ENCODE assay signal across 8 cellular contexts in the genomic region with DNA sequence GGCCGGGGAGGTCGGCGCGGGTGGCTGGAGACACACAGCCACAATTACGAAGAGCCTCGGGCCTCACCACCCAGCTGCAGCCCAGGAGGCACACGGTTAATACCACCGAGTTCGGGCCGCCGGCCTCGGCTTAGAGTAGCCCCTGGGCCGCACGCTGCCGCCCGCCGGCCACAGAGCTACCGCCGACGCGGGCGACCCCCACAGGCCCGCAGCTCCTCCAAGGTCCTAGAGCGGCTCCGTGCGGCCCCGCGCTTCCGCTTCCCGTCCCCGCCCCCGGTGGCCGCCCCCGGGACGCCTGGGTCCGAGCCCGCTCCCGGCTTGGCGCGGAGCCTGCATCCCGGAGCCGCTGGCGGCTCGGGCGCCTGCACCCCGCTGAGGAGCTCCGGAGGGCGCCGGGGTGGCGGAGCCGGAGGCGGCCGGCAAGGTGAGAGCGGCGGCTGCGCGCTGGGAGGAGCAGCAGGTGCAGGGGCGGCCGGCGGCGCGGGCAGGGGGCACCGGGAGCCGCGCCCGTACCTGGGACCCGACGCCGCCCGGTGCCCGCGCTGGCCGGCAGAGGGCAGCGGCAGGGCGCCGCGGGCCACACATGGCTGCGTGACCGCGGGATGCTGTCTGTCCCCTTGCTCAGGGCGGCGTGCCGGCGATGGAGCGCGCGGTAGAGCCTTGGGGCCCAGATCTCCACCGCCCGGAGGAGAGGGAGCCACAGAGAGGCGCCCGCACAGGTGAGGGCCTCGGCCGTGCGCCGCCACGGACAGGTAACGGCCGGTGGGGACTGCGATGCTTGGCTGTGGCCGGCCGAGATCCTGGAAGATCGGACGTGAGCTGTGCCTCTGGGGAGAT. TPM values are rescaled to one million over a fixed set of nuclear protein-coding genes. Genes with fewer than 3 reads are reported as not detected.
DNase-seq lines count a peak whose midpoint lies in the region; ATAC-seq, FAIRE-seq and TF ChIP-seq lines count a peak whose summit lies in the region.

A gene (plus strand): TSS at position 266 of the 837 bp plus-strand sequence. CDS start 375 bp downstream, at position 641.

- peak; percentile 74 for TF ChIP-seq POLR2A in GM12878 (IDR thresholded peaks at IDR 0.05; ENCODE audit: low read depth, low read length)

- under 1% methylated on average over 82 of the region's 103 CpGs for WGBS in GM12878 (ENCODE audit: insufficient coverage, insufficient replicate concordance, low lambda C conversion rate, missing lambda C conversion rate)
- under 1% methylated on average over 92 of the region's 103 CpGs for WGBS in hepatocyte (ENCODE audit: low lambda C conversion rate, missing lambda C conversion rate)
- WGBS in psoas muscle, 3 donors = 0 to 1% (median 0%) methylated on average over 74 to 103 of the region's 103 CpGs

- H3K9me3 ChIP-seq in GM12878 (replicated peaks; ENCODE audit: control insufficient read depth, insufficient read depth, low read length) = no peaks in the 10 kb centered on the region
- H3K9me3 ChIP-seq in hepatocyte (ENCODE audit: low read depth) = no peaks in the 10 kb centered on the region
- no peaks in the 10 kb centered on the region for H3K9me3 ChIP-seq in psoas muscle

- H3K27ac ChIP-seq in GM12878 (ENCODE audit: control insufficient read depth, insufficient read depth) (peak within 1 kb of the TSS; percentile 42), hepatocyte (peak within 1 kb of the TSS; percentile 98), psoas muscle (peak within 1 kb of the TSS; percentile 87)

- POLR2A ChIA-PET in GM12878 (lab: Charles Lee) = interaction anchor here (0.6 to 3.1 kb wide), 8 partner anchors 10 to 77 kb away, joined by 3 to 25 read pairs (median 5); a partner anchor contains a TSS

- H3K27me3 ChIP-seq in GM12878 (replicated peaks in 1 of 2; ENCODE audit: control insufficient read depth in 2 of 2, insufficient read depth in 2 of 2, low read length in 1 of 2) (no peaks in the 10 kb centered on the region), hepatocyte (no peaks in the 10 kb centered on the region), psoas muscle (ENCODE audit: insufficient read depth in 3 of 3, low read length in 2 of 3) (no peaks in the 10 kb centered on the region)

- peaks cover 0 to 2% of the 10 kb centered on the region in 2 experiments; a peak in 3 of 4 replicates for H3K36me3 ChIP-seq in GM12878 (ENCODE audit: control insufficient read depth in 2 of 2, insufficient read depth in 2 of 2, low read length in 1 of 2)
- no peaks in the 10 kb centered on the region for H3K36me3 ChIP-seq in hepatocyte (replicated peaks; ENCODE audit: insufficient read depth, low read depth)
- peaks cover 0 to 13% of the 10 kb centered on the region in 2 donors for H3K36me3 ChIP-seq in psoas muscle (ENCODE audit: insufficient read depth in 1 of 2, low read depth in 1 of 2)

- peak within 1 kb of the TSS; percentile 63 for H3K9ac ChIP-seq in GM12878 (ENCODE audit: control insufficient read depth, insufficient read depth, low read length)

- H3K9me2 ChIP-seq in hepatocyte (replicated peaks; ENCODE audit: insufficient read depth) = no peaks in the 10 kb centered on the region

- in situ Hi-C loops in GM12878 (cut with MboI) = no loop called here

- peak within 1 kb of the TSS; percentile 92 for H3K4me2 ChIP-seq in GM12878 (ENCODE audit: control insufficient read depth, insufficient read depth)
- peak within 1 kb of the TSS; percentile 92 for H3K4me2 ChIP-seq in hepatocyte

- TF ChIP-seq RAD21 in GM12878 (IDR thresholded peaks at IDR 0.05; ENCODE audit: insufficient read depth, low read depth, low read length) = no peak

- H3K4me1 ChIP-seq in GM12878 (ENCODE audit: control insufficient read depth, insufficient read depth, low read length) (peaks cover 13% of the 10 kb centered on the region), hepatocyte (ENCODE audit: insufficient read depth) (peaks cover 10% of the 10 kb centered on the region), psoas muscle (peaks cover 20% of the 10 kb centered on the region)

- CTCF ChIA-PET in GM12878 (lab: Yijun Ruan, JAX) = interaction anchor here (0.6 to 3.3 kb wide), 12 partner anchors 13 to 212 kb away, joined by 3 to 29 read pairs (median 3); a partner anchor contains a TSS

- BruUV-seq in GM12878 (replicated peaks; lab: Mats Ljungman, UMichigan) = no TSS peak

- ATAC-seq in HG02623 (IDR thresholded peaks at IDR 0.05; ENCODE audit: unreplicated experiment) (peak; percentile 74), GM12878 (peak; percentile 90), psoas muscle (peak; percentile 96 to 98 (median 96)), GM18519 (IDR thresholded peaks at IDR 0.05; ENCODE audit: low FRiP score, unreplicated experiment) (no peak)

- peak within 1 kb of the TSS; percentile 92 for H3K4me3 ChIP-seq in GM12878
- peak within 1 kb of the TSS; percentile 90 for H3K4me3 ChIP-seq in hepatocyte
- peak within 1 kb of the TSS; percentile 91 for H3K4me3 ChIP-seq in psoas muscle

- FAIRE-seq in GM12878 (lab: Jason Lieb, UNC) = no peak

- intact Hi-C loops in T-helper 1 cell treated with Interleukin-12 subunit alpha and Interleukin-12 subunit beta and Interleukin-4 antibody, amounts not matched to agents 30 ng/mL and 1 ng/mL, for 36 hours (cut with micrococcal nuclease) = loop anchor here (1.0 kb wide), 2 partner anchors 12 to 25 kb away; a partner anchor contains a TSS
- intact Hi-C loops in GM12878 (cut with micrococcal nuclease; ENCODE audit: unreplicated experiment) = no loop called here
- intact Hi-C loops in psoas muscle (cut with DNase I) = loop anchor here in 1 of 2 donors (2.0 kb wide), 1 partner anchor 17 kb away; no protein-coding TSS in a partner anchor

- H2AFZ ChIP-seq in GM12878 (ENCODE audit: control insufficient read depth, low read depth, low read length) (peak within 1 kb of the TSS; percentile 85), hepatocyte (peak within 1 kb of the TSS; percentile 86)

- H3K79me2 ChIP-seq in GM12878 (ENCODE audit: control insufficient read depth, insufficient read depth, low read length) (peaks cover 5% of the 10 kb centered on the region), hepatocyte (peaks cover 24% of the 10 kb centered on the region)

- TF ChIP-seq CTCF in GM12872 (IDR thresholded peaks at IDR 0.05; ENCODE audit: insufficient read depth, low read depth, low read length) = peak; percentile 40; the same call in 1 of the 3 replicates
- peak in 2 of 3 experiments; percentile 42 to 46; a peak in 3 of 6 replicates for TF ChIP-seq CTCF in GM12878 (IDR thresholded peaks at IDR 0.05 in 2 of 3, conservative IDR thresholded peaks at IDR 0.05 in 1 of 3; ENCODE audit: control insufficient read depth in 2 of 3, extremely low read depth in 1 of 3, insufficient read depth in 1 of 3, low read depth in 3 of 3, low read length in 3 of 3)
- TF ChIP-seq CTCF in hepatocyte (IDR thresholded peaks at IDR 0.05; ENCODE audit: poor library complexity) = no peak
- TF ChIP-seq CTCF in psoas muscle (IDR thresholded peaks at IDR 0.05) = peak; percentile 55

- H4K20me1 ChIP-seq in GM12878 (ENCODE audit: control insufficient read depth, insufficient read depth) (no peaks in the 10 kb centered on the region), hepatocyte (ENCODE audit: insufficient read depth, poor library complexity, severe bottlenecking) (no peaks in the 10 kb centered on the region)

- TF ChIP-seq EP300 in GM12878 (IDR thresholded peaks at IDR 0.05; ENCODE audit: borderline replicate concordance in 1 of 2, control insufficient read depth in 1 of 2, low read depth in 2 of 2, low read length in 2 of 2) = no peak

- SMC1A ChIA-PET in GM12878 (lab: Charles Lee; ENCODE audit: uncharacterized antibody, unreplicated experiment) = interaction anchor here (1.0 to 2.4 kb wide), 7 partner anchors 10 to 140 kb away, joined by 3 to 12 read pairs (median 5); a partner anchor contains a TSS

- DNase-seq in NCI-H1436 treated with DMSO at 0.1 percent for 48 hours (lab: John Stamatoyannopoulos, UW) = peak; percentile 61
- DNase-seq in GM12878 (ENCODE audit: low read depth, low spot score) = no peak
- peak; percentile 97 for DNase-seq in hepatocyte (ENCODE audit: low spot score)
- peak; percentile 90 to 95 for DNase-seq in psoas muscle

- RAD21 ChIA-PET in GM12878 (lab: Charles Lee; ENCODE audit: unreplicated experiment) = interaction anchor here (0.9 to 2.4 kb wide), 7 partner anchors 12 to 266 kb away, joined by 3 to 32 read pairs (median 6); a partner anchor contains a TSS

RNA-seq across cellular contexts. Expression of the gene that starts here (rescaled TPM):
- total RNA-seq in T-helper 1 cell treated with Interleukin-12 subunit alpha and Interleukin-12 subunit beta and Interleukin-4 antibody, amounts not matched to agents 30 ng/mL and 1 ng/mL, for 36 hours = 17.2 and 18.0 TPM in 2 replicates
- total RNA-seq in GM12878 (2013; cell fraction: nucleolus; rRNA removed) = 11.9 and 12.6 TPM in 2 replicates
- 10.5 and 10.6 TPM in 2 replicates for total RNA-seq in GM12878 (2014; rRNA removed)
- 6.4 and 6.6 TPM in 2 replicates for total RNA-seq in GM12878 (2014; rRNA removed; fragmentation: Illumina TruSeq; extraction: Trizol)
- total RNA-seq in GM12878 (2021) = 11.1 and 12.0 TPM in 2 replicates
- polyA plus RNA-seq in GM12878 (2011; ENCODE audit: low read depth) = 2.0 TPM
- polyA plus RNA-seq in GM12878 (2011; rRNA removed) = 3.2 and 4.0 TPM in 2 replicates
- 5.7 and 5.9 TPM in 2 replicates for polyA plus RNA-seq in GM12878 (2011; cell fraction: cytosol; rRNA removed)
- polyA plus RNA-seq in GM12878 (2011; cell fraction: nucleus; rRNA removed) = 7.3 and 8.5 TPM in 2 replicates
- polyA plus RNA-seq in GM12878 (2012) = 3.8 and 4.6 TPM in 2 replicates
- 1.3 and 4.5 TPM in 2 replicates for polyA plus RNA-seq in GM12878 (2014; fragmentation: Illumina TruSeq; extraction: Trizol)
- polyA plus RNA-seq in GM12878 (2014; fragmentation: Nextera tagmentation; extraction: Ambion mirVana) = 1 to 10 TPM in 1 of 2 experiments, under 1 TPM in 1; 0.14 to 1.0 TPM
- polyA plus RNA-seq in GM12878 (2014; rRNA removed) = 7.0 and 8.6 TPM in 2 replicates
- polyA plus RNA-seq in GM12878 (2016; fragmentation: Nextera tagmentation; extraction: Ambion mirVana) = 1 to 10 TPM in 1 of 2 experiments, under 1 TPM in 1; 0.88 to 1.2 TPM
- 5.3 and 8.5 TPM in 2 replicates for polyA minus RNA-seq in GM12878 (2011; rRNA and poly(A)+ RNA removed)
- 2.8 and 3.8 TPM in 2 replicates for polyA minus RNA-seq in GM12878 (2011; cell fraction: cytosol; rRNA and poly(A)+ RNA removed)
- polyA minus RNA-seq in GM12878 (2011; cell fraction: nucleus; rRNA and poly(A)+ RNA removed) = 4.7 and 6.3 TPM in 2 replicates
- total RNA-seq in hepatocyte = 7.7 and 8.0 TPM in 2 replicates
- 6.1 and 7.1 TPM in 2 replicates for polyA plus RNA-seq in hepatocyte
- 1 to 10 TPM; 2.8 to 7.8 (median 5.6) TPM for total RNA-seq in psoas muscle
- 1 to 10 TPM; 2.3 to 7.4 (median 3.2) TPM for polyA plus RNA-seq in psoas muscle

Comparison
In these comparisons a context has a peak if more than half of its experiments do, and no peak if none do; other contexts are left out.
1. H3K27ac ChIP-seq: peak in every context shown above with its lines; median percentile 98 in hepatocyte; 87 in psoas muscle; 42 in GM12878.